In the genomic region with DNA sequence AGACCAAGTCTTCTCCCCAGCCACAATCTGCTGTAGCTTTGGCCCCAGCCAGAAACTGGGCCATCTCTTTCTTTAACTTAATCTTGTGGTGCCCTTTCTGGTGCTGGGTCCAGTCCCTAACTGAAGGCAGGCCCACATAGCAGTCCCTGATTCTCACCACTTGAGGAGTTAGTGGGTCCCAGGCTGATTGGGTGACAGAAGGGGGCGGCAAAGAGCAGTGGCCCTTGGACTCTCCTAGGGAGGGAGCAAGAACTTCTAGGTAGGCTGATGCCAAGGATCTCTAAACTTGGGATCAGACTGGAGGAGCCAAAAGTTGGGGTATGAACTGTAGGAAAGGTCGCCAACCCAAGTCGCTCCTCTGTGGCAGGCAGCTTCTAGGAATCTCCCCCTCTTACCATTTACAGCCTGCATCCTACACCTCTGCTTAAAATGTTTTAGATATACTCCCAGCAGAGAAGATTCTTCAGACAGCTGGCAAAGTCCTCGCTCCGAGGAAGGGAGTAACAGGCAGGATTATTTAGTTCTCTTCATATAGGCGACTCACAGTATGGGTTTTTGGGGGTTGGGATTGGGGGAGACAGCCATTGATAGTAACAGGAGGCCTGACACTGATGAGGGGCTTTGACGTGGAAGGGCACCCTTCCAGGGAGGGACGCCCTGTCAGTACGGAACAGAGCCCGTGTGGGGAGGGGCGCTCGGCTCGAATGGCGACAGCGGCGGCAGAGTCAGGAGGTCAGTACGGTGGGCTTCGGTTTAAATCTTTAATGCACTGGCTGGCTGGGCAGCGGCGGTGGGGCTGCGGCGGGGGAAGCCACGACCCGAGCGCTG, we compare ENCODE assay signal across 9 cellular contexts. TPM values are rescaled to one million over a fixed set of nuclear protein-coding genes. Genes with fewer than 3 reads are reported as not detected.
DNase-seq lines count a peak whose midpoint lies in the region; ATAC-seq and TF ChIP-seq lines count a peak whose summit lies in the region.
"Had no signal": no experiment of that assay in that cellular context is flagged by ENCODE, and none has a peak within 500 bp of the region (broad histone marks: within the 10 kb centered on the region; RNA-seq: fewer than 3 reads in every experiment).

No MANE protein-coding gene starts in this region.

- intact Hi-C loops in cardiac septum (cut with DNase I) (loop anchor here (5.0 kb wide), 1 partner anchor 38 kb away; no protein-coding TSS in a partner anchor), upper lobe of right lung (cut with DNase I) (no loop called here)

- TF ChIP-seq CTCF in parathyroid adenoma (IDR thresholded peaks at IDR 0.05) (peak; percentile 78), upper lobe of right lung (IDR thresholded peaks at IDR 0.05) (peak; percentile 69)

- H2AFZ ChIP-seq in parathyroid adenoma: peak overlapping the region; percentile 65

- H3K9me3 ChIP-seq in adipocyte (ENCODE audit: control insufficient read depth, low read length) (no peaks in the 10 kb centered on the region), parathyroid adenoma (ENCODE audit: control insufficient read depth, low read length) (no peaks in the 10 kb centered on the region), upper lobe of right lung (no peaks in the 10 kb centered on the region)

- H3K9ac ChIP-seq in adipocyte (ENCODE audit: low read length) (peak overlapping the region; percentile 94), parathyroid adenoma (no peak overlapping the region)

- no peaks in the 10 kb centered on the region for H3K79me2 ChIP-seq in parathyroid adenoma

- peaks cover 28% of the 10 kb centered on the region for H3K4me1 ChIP-seq in adipocyte (ENCODE audit: control insufficient read depth, insufficient read depth, low read length)
- no peaks in the 10 kb centered on the region for H3K4me1 ChIP-seq in parathyroid adenoma
- peaks cover 15% of the 10 kb centered on the region for H3K4me1 ChIP-seq in upper lobe of right lung

- DNase-seq in Ammon's horn (ENCODE audit: low spot score) (peak; percentile 86), HT1080 (ENCODE audit: low read depth) (peak; percentile 50), adipocyte (ENCODE audit: low read depth) (peak; percentile 86), cardiac septum (ENCODE audit: low spot score) (peak; percentile 87), upper lobe of right lung (peak; percentile 84)

- ATAC-seq in GM19023 (IDR thresholded peaks at IDR 0.05; ENCODE audit: unreplicated experiment) (peak; percentile 42), SK-N-SH treated with all-trans-retinoic acid at 6 μM for 48 hours (peak; percentile 80), upper lobe of right lung (peak; percentile 49)

- H3K27ac ChIP-seq in parathyroid adenoma: peak overlapping the region; percentile 75
- peak overlapping the region; percentile 81 for H3K27ac ChIP-seq in upper lobe of right lung

- H3K36me3 ChIP-seq in adipocyte (ENCODE audit: control insufficient read depth, insufficient read depth, low read length, severe bottlenecking): peaks cover 14% of the 10 kb centered on the region
- no peaks in the 10 kb centered on the region for H3K36me3 ChIP-seq in parathyroid adenoma (ENCODE audit: control insufficient read depth, insufficient read depth, low read length)
- no peaks in the 10 kb centered on the region for H3K36me3 ChIP-seq in upper lobe of right lung

- H3K4me3 ChIP-seq in adipocyte (ENCODE audit: low read length): peak overlapping the region; percentile 84
- peak overlapping the region; percentile 25 for H3K4me3 ChIP-seq in parathyroid adenoma (ENCODE audit: low read depth, low read length)
- peak overlapping the region; percentile 73 for H3K4me3 ChIP-seq in upper lobe of right lung

- H3K27me3 ChIP-seq in adipocyte (replicated peaks; ENCODE audit: control insufficient read depth, insufficient read depth, low read length) (no peaks in the 10 kb centered on the region), parathyroid adenoma (ENCODE audit: control insufficient read depth, insufficient read depth, low read length) (no peaks in the 10 kb centered on the region), upper lobe of right lung (no peaks in the 10 kb centered on the region)

- peak overlapping the region; percentile 43 for H3K4me2 ChIP-seq in parathyroid adenoma (ENCODE audit: low read length)

TF ChIP-seq in SK-N-SH treated with all-trans-retinoic acid at 6 μM for 48 hours, 23 proteins besides CTCF, POLR2A, EP300 and RAD21:
- TF ChIP-seq ZNF70 (CRISPR knock-in tag; IDR thresholded peaks at IDR 0.05) (no peak), ZFP30 (CRISPR knock-in tag; IDR thresholded peaks at IDR 0.05) (no peak), ISL1 (CRISPR knock-in tag; IDR thresholded peaks at IDR 0.05) (no peak), ESRRG (CRISPR knock-in tag; IDR thresholded peaks at IDR 0.05) (no peak), CSDC2 (CRISPR knock-in tag; IDR thresholded peaks at IDR 0.05) (no peak), ARNTL (CRISPR knock-in tag; IDR thresholded peaks at IDR 0.05; ENCODE audit: borderline replicate concordance, low read depth) (no peak), TCF4 (CRISPR knock-in tag; IDR thresholded peaks at IDR 0.05; ENCODE audit: borderline replicate concordance) (no peak), TSHZ2 (CRISPR knock-in tag; IDR thresholded peaks at IDR 0.05) (no peak)
- TF ChIP-seq, protein P1, sequence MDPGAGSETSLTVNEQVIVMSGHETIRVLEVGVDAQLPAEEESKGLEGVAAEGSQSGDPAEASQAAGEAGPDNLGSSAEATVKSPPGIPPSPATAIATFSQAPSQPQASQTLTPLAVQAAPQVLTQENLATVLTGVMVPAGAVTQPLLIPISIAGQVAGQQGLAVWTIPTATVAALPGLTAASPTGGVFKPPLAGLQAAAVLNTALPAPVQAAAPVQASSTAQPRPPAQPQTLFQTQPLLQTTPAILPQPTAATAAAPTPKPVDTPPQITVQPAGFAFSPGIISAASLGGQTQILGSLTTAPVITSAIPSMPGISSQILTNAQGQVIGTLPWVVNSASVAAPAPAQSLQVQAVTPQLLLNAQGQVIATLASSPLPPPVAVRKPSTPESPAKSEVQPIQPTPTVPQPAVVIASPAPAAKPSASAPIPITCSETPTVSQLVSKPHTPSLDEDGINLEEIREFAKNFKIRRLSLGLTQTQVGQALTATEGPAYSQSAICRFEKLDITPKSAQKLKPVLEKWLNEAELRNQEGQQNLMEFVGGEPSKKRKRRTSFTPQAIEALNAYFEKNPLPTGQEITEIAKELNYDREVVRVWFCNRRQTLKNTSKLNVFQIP (CRISPR knock-in tag; IDR thresholded peaks at IDR 0.05; ENCODE audit: borderline replicate concordance, low read depth): no peak
- TF ChIP-seq, protein P2, sequence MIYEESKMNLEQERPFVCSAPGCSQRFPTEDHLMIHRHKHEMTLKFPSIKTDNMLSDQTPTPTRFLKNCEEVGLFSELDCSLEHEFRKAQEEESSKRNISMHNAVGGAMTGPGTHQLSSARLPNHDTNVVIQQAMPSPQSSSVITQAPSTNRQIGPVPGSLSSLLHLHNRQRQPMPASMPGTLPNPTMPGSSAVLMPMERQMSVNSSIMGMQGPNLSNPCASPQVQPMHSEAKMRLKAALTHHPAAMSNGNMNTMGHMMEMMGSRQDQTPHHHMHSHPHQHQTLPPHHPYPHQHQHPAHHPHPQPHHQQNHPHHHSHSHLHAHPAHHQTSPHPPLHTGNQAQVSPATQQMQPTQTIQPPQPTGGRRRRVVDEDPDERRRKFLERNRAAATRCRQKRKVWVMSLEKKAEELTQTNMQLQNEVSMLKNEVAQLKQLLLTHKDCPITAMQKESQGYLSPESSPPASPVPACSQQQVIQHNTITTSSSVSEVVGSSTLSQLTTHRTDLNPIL (CRISPR knock-in tag; IDR thresholded peaks at IDR 0.05; ENCODE audit: low read depth): no peak
TF ChIP-seq in SK-N-SH treated with all-trans-retinoic acid at 6 μM for 48 hours: peak in this region for 0.

RNA-seq across cellular contexts. Expression of gene CCL27, which starts 2.0 kb away (rescaled TPM):
- total RNA-seq in HT1080 (2014; rRNA removed; shearing (Covaris generic)): 0.26 TPM in 1 of 2 replicates, not detected in the other
- polyA plus RNA-seq in HT1080 (2015; cell fraction: cytosol; rRNA removed): 0.12 TPM in 1 of 2 replicates, not detected in the other
- not detected in 2 replicates for polyA plus RNA-seq in HT1080 (2015; cell fraction: nucleus; rRNA removed)
- total RNA-seq in cardiac septum: not detected
- not detected for total RNA-seq in upper lobe of right lung
- total RNA-seq: T-helper 1 cell treated with Interleukin-12 subunit alpha and Interleukin-12 subunit beta and Interleukin-4 antibody, amounts not matched to agents 30 ng/mL and 1 ng/mL, for 36 hours had no signal

RNA-seq across cellular contexts. Expression of gene IL11RA, which starts 12.5 kb away (rescaled TPM):
- total RNA-seq in HT1080 (2014; rRNA removed; shearing (Covaris generic)): 4.8 and 6.2 TPM in 2 replicates
- 4.5 TPM in 2 replicates for polyA plus RNA-seq in HT1080 (2015; cell fraction: cytosol; rRNA removed)
- 12.8 and 15.5 TPM in 2 replicates for polyA plus RNA-seq in HT1080 (2015; cell fraction: nucleus; rRNA removed)
- 59.4 TPM for total RNA-seq in cardiac septum
- 18.7 TPM for total RNA-seq in upper lobe of right lung

RNA-seq across cellular contexts. Expression of gene GALT, which starts 18.0 kb away (rescaled TPM):
- total RNA-seq in HT1080 (2014; rRNA removed; shearing (Covaris generic)): 11.2 and 15.0 TPM in 2 replicates
- polyA plus RNA-seq in HT1080 (2015; cell fraction: cytosol; rRNA removed): 8.5 and 10.6 TPM in 2 replicates
- polyA plus RNA-seq in HT1080 (2015; cell fraction: nucleus; rRNA removed): 67.3 and 83.4 TPM in 2 replicates
- 42.4 TPM for total RNA-seq in cardiac septum
- total RNA-seq in upper lobe of right lung: 47.6 TPM

RNA-seq across cellular contexts. Expression of gene CCL19, which starts 26.6 kb away (rescaled TPM):
- not detected in 2 replicates for total RNA-seq in HT1080 (2014; rRNA removed; shearing (Covaris generic))
- not detected in 2 replicates for polyA plus RNA-seq in HT1080 (2015; cell fraction: cytosol; rRNA removed)
- polyA plus RNA-seq in HT1080 (2015; cell fraction: nucleus; rRNA removed): not detected in 2 replicates
- total RNA-seq in cardiac septum (0.62 TPM), upper lobe of right lung (1.1 TPM)
- total RNA-seq: T-helper 1 cell treated with Interleukin-12 subunit alpha and Interleukin-12 subunit beta and Interleukin-4 antibody, amounts not matched to agents 30 ng/mL and 1 ng/mL, for 36 hours had no signal

RNA-seq across cellular contexts. Expression of gene SIGMAR1, which starts 26.9 kb away (rescaled TPM):
- 142 and 178 TPM in 2 replicates for total RNA-seq in HT1080 (2014; rRNA removed; shearing (Covaris generic))
- 189 and 210 TPM in 2 replicates for polyA plus RNA-seq in HT1080 (2015; cell fraction: cytosol; rRNA removed)
- 79.7 and 88.6 TPM in 2 replicates for polyA plus RNA-seq in HT1080 (2015; cell fraction: nucleus; rRNA removed)
- 25.8 TPM for total RNA-seq in cardiac septum
- 40.5 TPM for total RNA-seq in upper lobe of right lung

Comparison
In these comparisons a context has a peak if more than half of its experiments do, and no peak if none do; other contexts are left out.
1. Peak in every context shown above with its lines: DNase-seq, ATAC-seq, H3K4me3 ChIP-seq and H3K27ac ChIP-seq.
2. H3K4me3 ChIP-seq: peak in every context shown above with its lines; median percentile 84 in adipocyte; 73 in upper lobe of right lung; 25 in parathyroid adenoma.